In genomic region chr2:85551698-85552678, GRCh38 we compare ENCODE assay signal across 1 cellular context.
TF ChIP-seq lines count a peak whose summit lies in the region.

No MANE protein-coding gene starts in this region.

TF ChIP-seq in HepG2, 621 proteins besides CTCF, POLR2A, EP300 and RAD21 (continued from another document and continues in another):
- TF ChIP-seq SKIL (CRISPR knock-in tag; IDR thresholded peaks at IDR 0.05; ENCODE audit: borderline replicate concordance): no peak
- no peak for TF ChIP-seq ZNF569 (CRISPR knock-in tag; IDR thresholded peaks at IDR 0.05; ENCODE audit: borderline replicate concordance)
- TF ChIP-seq HDAC1 (CRISPR knock-in tag; IDR thresholded peaks at IDR 0.05): peak; percentile 32; the same call in 1 of the 2 replicates
- no peak for TF ChIP-seq RORA (CRISPR knock-in tag; IDR thresholded peaks at IDR 0.05)
- no peak for TF ChIP-seq ZNF766 (CRISPR knock-in tag; IDR thresholded peaks at IDR 0.05; ENCODE audit: borderline replicate concordance)
- TF ChIP-seq ERF (CRISPR knock-in tag; IDR thresholded peaks at IDR 0.05): peak; percentile 87; the same call in 1 of the 2 replicates
- no peak for TF ChIP-seq ZNF646 (CRISPR knock-in tag; IDR thresholded peaks at IDR 0.05)
- TF ChIP-seq FOXO4 (CRISPR knock-in tag; conservative IDR thresholded peaks at IDR 0.05): no peak
- TF ChIP-seq RXRB (CRISPR knock-in tag; IDR thresholded peaks at IDR 0.05; ENCODE audit: borderline replicate concordance): peak; percentile 38; the same call in 1 of the 2 replicates
- TF ChIP-seq ZBTB26 (CRISPR knock-in tag; IDR thresholded peaks at IDR 0.05; ENCODE audit: borderline replicate concordance): no peak
- no peak for TF ChIP-seq CENPBD1 (CRISPR knock-in tag; IDR thresholded peaks at IDR 0.05; ENCODE audit: borderline replicate concordance, low read depth)
- 0 out of 2 replicates have a peak, but pooled peaks have one; percentile 35 for TF ChIP-seq ZNF615 (CRISPR knock-in tag; IDR thresholded peaks at IDR 0.05; ENCODE audit: borderline replicate concordance)
- TF ChIP-seq ZNF605 (CRISPR knock-in tag; IDR thresholded peaks at IDR 0.05): peak; percentile 59; the same call in 1 of the 2 replicates
- no peak for TF ChIP-seq ZNF232 (CRISPR knock-in tag; IDR thresholded peaks at IDR 0.05; ENCODE audit: borderline replicate concordance)
- TF ChIP-seq U2AF2 (IDR thresholded peaks at IDR 0.05; ENCODE audit: low read depth, low read length): no peak
- TF ChIP-seq TFDP2 (CRISPR knock-in tag; IDR thresholded peaks at IDR 0.05): no peak
- TF ChIP-seq CSRNP1 (CRISPR knock-in tag; IDR thresholded peaks at IDR 0.05): no peak
- TF ChIP-seq ZNF75D (CRISPR knock-in tag; IDR thresholded peaks at IDR 0.05; ENCODE audit: borderline replicate concordance): no peak
- 0 out of 2 replicates have a peak, but pooled peaks have one; percentile 40 for TF ChIP-seq ATF6 (CRISPR knock-in tag; conservative IDR thresholded peaks at IDR 0.05)
- TF ChIP-seq ZNF547 (CRISPR knock-in tag; IDR thresholded peaks at IDR 0.05): 0 out of 2 replicates have a peak, but pooled peaks have one; percentile 20
- TF ChIP-seq TAF1 (CRISPR knock-in tag; IDR thresholded peaks at IDR 0.05): no peak
- TF ChIP-seq ZNF136 (CRISPR knock-in tag; IDR thresholded peaks at IDR 0.05; ENCODE audit: low read depth): no peak
- TF ChIP-seq AHR (CRISPR knock-in tag; IDR thresholded peaks at IDR 0.05): no peak
- no peak for TF ChIP-seq ZNF616 (CRISPR knock-in tag; IDR thresholded peaks at IDR 0.05; ENCODE audit: low read depth)
- no peak for TF ChIP-seq PHF5A (CRISPR knock-in tag; IDR thresholded peaks at IDR 0.05; ENCODE audit: low read depth, unreplicated experiment)
- TF ChIP-seq POLR2G (IDR thresholded peaks at IDR 0.05; ENCODE audit: low read depth, low read length): no peak
- no peak for TF ChIP-seq EZH2 (conservative IDR thresholded peaks at IDR 0.05; ENCODE audit: low read depth, low read length)
- TF ChIP-seq HOXD1 (CRISPR knock-in tag; IDR thresholded peaks at IDR 0.05): no peak
- TF ChIP-seq ZHX2 (IDR thresholded peaks at IDR 0.05; ENCODE audit: low read depth): no peak
- TF ChIP-seq ZHX2 (CRISPR knock-in tag; IDR thresholded peaks at IDR 0.05; ENCODE audit: borderline replicate concordance): no peak
- no peak for TF ChIP-seq RFX5 (IDR thresholded peaks at IDR 0.05; ENCODE audit: low read depth, low read length)
- TF ChIP-seq TCF12 (IDR thresholded peaks at IDR 0.05): no peak
- TF ChIP-seq TCF12 (CRISPR knock-in tag; IDR thresholded peaks at IDR 0.05): no peak
- TF ChIP-seq NKX3-1 (CRISPR knock-in tag; IDR thresholded peaks at IDR 0.05): no peak
